Comparison of ENCODE assay signal across 25 cellular contexts in genomic region chr4:124468360-124468759, GRCh38.
"Had no signal": no experiment of that assay in that cellular context is flagged by ENCODE, and none has a peak within 500 bp of the region (broad histone marks: within the 10 kb centered on the region; RNA-seq: fewer than 3 reads in every experiment).

No MANE protein-coding gene starts in this region.

- H3K4me2 ChIP-seq: neural progenitor cell had no signal

- ATAC-seq: naive thymus-derived CD4-positive, alpha-beta T cell; natural killer cell; psoas muscle; right cardiac atrium; stimulated activated effector memory CD8-positive, alpha-beta T cell treated with anti-CD3 and anti-CD28 coated beads, Interleukin-12 subunit alpha, Interleukin-12 subunit beta, amount 100 ng/mL, for 72 hours; stimulated activated naive B cell treated with anti-CD40 and anti-IgM and Interleukin-4, amounts not matched to agents 10 μg/mL and 1 μg/mL and 100 μg/mL, for 72 hours; upper lobe of right lung had no signal

- H3K9me3 ChIP-seq: thyroid gland, upper lobe of right lung, uterus had no signal

- H3K27ac ChIP-seq: neural progenitor cell, ovary, parathyroid adenoma, psoas muscle, sigmoid colon, stomach, thoracic aorta, thyroid gland, tibial nerve, upper lobe of right lung, uterus had no signal

- H3K36me3 ChIP-seq: neural progenitor cell, ovary, sigmoid colon, stomach, thoracic aorta, thyroid gland, tibial nerve, upper lobe of right lung, uterus had no signal

- DNase-seq: naive thymus-derived CD4-positive, alpha-beta T cell; natural killer cell; occipital lobe; ovary; posterior cingulate gyrus; psoas muscle; right cardiac atrium; sigmoid colon; small intestine; stimulated activated CD4-positive, alpha-beta T cell treated with anti-CD3 and anti-CD28 coated beads, Interleukin-15, amount 100 ng/mL, for 24 hours; stimulated activated CD4-positive, alpha-beta T cell treated with anti-CD3 and anti-CD28 coated beads, Interleukin-2, amount 100 ng/mL, for 24 hours; stimulated activated CD4-positive, alpha-beta T cell treated with anti-CD3 and anti-CD28 coated beads, Interleukin-2, amount 100 ng/mL, for 48 hours; stimulated activated CD4-positive, alpha-beta T cell treated with anti-CD3 and anti-CD28 coated beads, Interleukin-4, amount 100 ng/mL, for 24 hours; stimulated activated naive B cell treated with anti-CD40 and anti-IgM and Interleukin-4, amounts not matched to agents 10 μg/mL and 1 μg/mL and 100 μg/mL, for 72 hours; stimulated activated naive CD4-positive, alpha-beta T cell treated with Interleukin-2 at 50 U/mL for 16 hours; stomach; thyroid gland; trophoblast cell; upper lobe of right lung; uterus had no signal

- FAIRE-seq: small intestine had no signal

- H3K79me2 ChIP-seq: parathyroid adenoma had no signal

- H3K9ac ChIP-seq: neural progenitor cell, parathyroid adenoma had no signal

- H3K27me3 ChIP-seq: neural progenitor cell, ovary, sigmoid colon, stomach, thyroid gland, tibial nerve, upper lobe of right lung, uterus had no signal

- H2AFZ ChIP-seq: neural progenitor cell, parathyroid adenoma had no signal

- H3K4me1 ChIP-seq: neural progenitor cell, parathyroid adenoma, psoas muscle, sigmoid colon, stomach, tibial nerve, upper lobe of right lung, uterus had no signal

- H3K4me3 ChIP-seq: neural progenitor cell, ovary, psoas muscle, sigmoid colon, stomach, thoracic aorta, thyroid gland, tibial nerve, upper lobe of right lung, uterus had no signal
